20 cellular contexts compared by ENCODE assay signal in the genomic region with DNA sequence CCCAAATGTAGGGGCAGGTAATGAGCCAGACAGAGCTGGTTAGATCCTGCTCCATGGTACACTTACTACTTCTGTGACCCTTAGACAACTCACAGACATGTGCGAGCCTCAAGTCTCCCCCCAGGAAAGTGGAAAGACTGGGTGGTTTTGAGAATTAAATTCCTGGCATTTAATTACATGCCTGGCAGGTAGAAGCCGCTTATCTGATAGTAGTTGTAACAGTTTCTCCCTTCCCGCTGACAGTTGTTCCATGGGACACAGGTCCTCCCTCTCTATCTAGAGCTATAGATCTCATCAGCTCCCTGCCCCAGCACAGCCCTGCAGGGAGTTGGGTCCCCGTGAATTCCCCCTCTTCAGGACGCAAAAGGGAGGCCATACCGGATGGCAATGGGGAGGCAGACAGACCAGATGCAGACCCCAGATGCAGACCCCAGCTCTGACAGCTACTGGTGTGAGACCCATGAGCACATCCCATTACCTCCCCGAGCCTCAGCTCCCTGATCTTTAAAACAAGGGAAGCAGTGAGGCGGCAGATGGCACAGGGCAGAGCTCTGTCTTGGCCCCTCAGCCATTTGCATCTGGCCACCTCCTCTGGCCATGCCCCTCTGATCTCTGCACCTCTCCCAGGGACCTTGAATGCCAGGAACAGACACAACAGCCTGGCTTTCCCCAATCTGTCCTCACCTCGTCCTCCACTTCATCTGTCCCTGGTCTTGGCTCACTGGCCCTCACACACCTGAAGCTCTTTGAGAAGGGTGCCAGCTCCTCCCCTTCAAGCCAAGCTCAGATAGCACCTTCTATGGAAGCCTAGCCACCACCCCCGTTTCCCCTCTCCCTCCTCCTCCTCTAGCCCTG. TPM values are rescaled to one million over a fixed set of nuclear protein-coding genes. Genes with fewer than 3 reads are reported as not detected.
A peak's percentile ranks its signal among the peaks of the same experiment; 100 is the strongest.
DNase-seq lines count a peak whose midpoint lies in the region; ATAC-seq and TF ChIP-seq lines count a peak whose summit lies in the region.
"Had no signal": no experiment of that assay in that cellular context is flagged by ENCODE, and none has a peak within 500 bp of the region (broad histone marks: within the 10 kb centered on the region; RNA-seq: fewer than 3 reads in every experiment).

No MANE protein-coding gene starts in this region.

- no peak overlapping the region for H2AFZ ChIP-seq in GM23338
- no peak overlapping the region for H2AFZ ChIP-seq in H9 (ENCODE audit: low read length)
- H2AFZ ChIP-seq in neuronal stem cell (ENCODE audit: low read length), result no peak overlapping the region

- H3K18ac ChIP-seq in H9 (ENCODE audit: insufficient read length, low read depth, low read length), result no peak overlapping the region
- H3K18ac ChIP-seq in neuronal stem cell (ENCODE audit: low read length), result peak overlapping the region; percentile 60

- no peaks in the 10 kb centered on the region for H3K36me3 ChIP-seq in GM23338 (ENCODE audit: insufficient read depth)
- H3K36me3 ChIP-seq in endodermal cell (ENCODE audit: control insufficient read depth, insufficient read depth, low read length), result no peaks in the 10 kb centered on the region
- H3K36me3 ChIP-seq in neuronal stem cell (replicated peaks in 1 of 2; ENCODE audit: control insufficient read depth in 2 of 2, insufficient read depth in 2 of 2, low read length in 2 of 2), result no peaks in the 10 kb centered on the region
- H3K36me3 ChIP-seq: BLaER1, MG63, SJSA1 had no signal

- no peak overlapping the region for H2BK5ac ChIP-seq in H9 (ENCODE audit: insufficient read length, low read length)
- H2BK5ac ChIP-seq in neuronal stem cell (ENCODE audit: low read length), result no peak overlapping the region

- H4K91ac ChIP-seq in H9 (ENCODE audit: insufficient read length, low read depth, low read length) (no peak overlapping the region), neuronal stem cell (ENCODE audit: low read depth, low read length, poor library complexity) (no peak overlapping the region)

- H2BK20ac ChIP-seq in H9 (ENCODE audit: low read depth, low read length, poor library complexity, severe bottlenecking), result no peak overlapping the region

- no peak for DNase-seq in GM23338 (ENCODE audit: low spot score)
- DNase-seq in H9, result peak; percentile 24
- peak; percentile 47 for DNase-seq in endodermal cell
- DNase-seq in neuronal stem cell (ENCODE audit: low spot score), result no peak
- DNase-seq in C1 segment of cervical spinal cord (lab: John Stamatoyannopoulos, UW), result no peak
- DNase-seq in NCI-H187 treated with DMSO at 0.1 percent for 48 hours (lab: John Stamatoyannopoulos, UW), result no peak
- no peak for DNase-seq in amygdala (lab: John Stamatoyannopoulos, UW)
- DNase-seq: Caco-2; CD4-positive, alpha-beta memory T cell; DMS153; MG63; NCI-H1048; NCI-H1436; NCI-H2029; NCI-H2171; NCI-H524 treated with DMSO at 0.1 percent for 48 hours; SW 1271 had no signal

- H3K36me3 Mint-ChIP-seq in GM23338 (ENCODE audit: low read depth), result no peaks in the 10 kb centered on the region
- no peaks in the 10 kb centered on the region for H3K36me3 Mint-ChIP-seq in H9 (ENCODE audit: insufficient read depth in 1 of 3, low read depth in 3 of 3)
- H3K36me3 Mint-ChIP-seq in endodermal cell (ENCODE audit: low read depth), result no peaks in the 10 kb centered on the region
- H3K36me3 Mint-ChIP-seq: CD4-positive, alpha-beta memory T cell had no signal

- WGBS in H9 (ENCODE audit: extremely low coverage, insufficient read length, low lambda C conversion rate), result no CpG with 5 or more reads among the region's 10 CpGs
- WGBS in endodermal cell (ENCODE audit: insufficient coverage in 1 of 2, insufficient read length in 1 of 2), 2 experiments, result 79 to 88% methylated on average over 6 to 10 of the region's 10 CpGs
- no CpG with 5 or more reads among the region's 10 CpGs for WGBS in neuronal stem cell (ENCODE audit: extremely low coverage in 2 of 2, insufficient read length in 2 of 2, insufficient replicate concordance in 1 of 2), 2 donors

- H3K23me2 ChIP-seq in H9 (ENCODE audit: insufficient read length, low read depth, low read length, poor library complexity, severe bottlenecking), result no peaks in the 10 kb centered on the region

- H3K23ac ChIP-seq in H9 (ENCODE audit: insufficient read length, low read depth, low read length) (no peak overlapping the region), neuronal stem cell (ENCODE audit: low read depth, low read length, poor library complexity) (no peak overlapping the region)

- H3K4ac ChIP-seq in H9 (ENCODE audit: low read depth, low read length) (no peak overlapping the region), neuronal stem cell (ENCODE audit: low read length) (no peak overlapping the region)

- no peak overlapping the region for H4K5ac ChIP-seq in H9 (ENCODE audit: insufficient read length, low read depth, low read length)

- no peak overlapping the region; the same call in 1 of the 2 replicates for H3K14ac ChIP-seq in H9 (ENCODE audit: insufficient read depth, low read length)
- H3K14ac ChIP-seq in neuronal stem cell (ENCODE audit: low read length), result no peak overlapping the region

- H3K9me3 ChIP-seq in H9 (ENCODE audit: control insufficient read depth, low read depth, low read length) (no peaks in the 10 kb centered on the region), endodermal cell (ENCODE audit: control insufficient read depth, low read length) (no peaks in the 10 kb centered on the region), neuronal stem cell (replicated peaks in 1 of 2; ENCODE audit: control insufficient read depth in 2 of 2, insufficient read depth in 1 of 2, low read depth in 1 of 2, low read length in 2 of 2) (no peaks in the 10 kb centered on the region)
- H3K9me3 ChIP-seq: BLaER1, Caco-2, MG63, SJSA1 had no signal

- H3K27me3 Mint-ChIP-seq in GM23338 (ENCODE audit: insufficient read depth, low read depth, poor library complexity) (peaks cover 6% of the 10 kb centered on the region), H9 (ENCODE audit: low read depth) (no peaks in the 10 kb centered on the region; the same call in 1 of the 2 replicates), endodermal cell (ENCODE audit: insufficient read depth) (no peaks in the 10 kb centered on the region)

- H3K27ac ChIP-seq in GM23338 (ENCODE audit: low read depth), result no peak overlapping the region
- H3K27ac ChIP-seq in H9 (ENCODE audit: insufficient read length, low read depth, low read length), result no peak overlapping the region
- no peak overlapping the region for H3K27ac ChIP-seq in endodermal cell (ENCODE audit: low read depth, low read length)
- H3K27ac ChIP-seq in neuronal stem cell (replicated peaks; ENCODE audit: low read length), result no peak overlapping the region
- H3K27ac ChIP-seq: BLaER1, SJSA1 had no signal

- no peaks in the 10 kb centered on the region for H3K9me3 Mint-ChIP-seq in GM23338
- H3K9me3 Mint-ChIP-seq in H9, result no peaks in the 10 kb centered on the region
- H3K9me3 Mint-ChIP-seq in endodermal cell, result no peaks in the 10 kb centered on the region
- H3K9me3 Mint-ChIP-seq: CD4-positive, alpha-beta memory T cell had no signal

- no peaks in the 10 kb centered on the region for H3K4me1 ChIP-seq in GM23338 (ENCODE audit: insufficient read depth)
- no peaks in the 10 kb centered on the region for H3K4me1 ChIP-seq in H9 (ENCODE audit: insufficient read depth, low read length)
- peaks cover 7% of the 10 kb centered on the region for H3K4me1 ChIP-seq in endodermal cell (ENCODE audit: control insufficient read depth, insufficient read depth, low read length)
- H3K4me1 ChIP-seq in neuronal stem cell (ENCODE audit: control insufficient read depth in 2 of 2, insufficient read depth in 1 of 2, low read depth in 1 of 2, low read length in 2 of 2), result no peaks in the 10 kb centered on the region
- H3K4me1 ChIP-seq: BLaER1, Caco-2, SJSA1 had no signal

- TF ChIP-seq CTCF in GM23338 (conservative IDR thresholded peaks at IDR 0.05; ENCODE audit: low read depth in 2 of 2) (no peak), H9 (conservative IDR thresholded peaks at IDR 0.05) (no peak), endodermal cell (conservative IDR thresholded peaks at IDR 0.05) (no peak)

- H3T11ph ChIP-seq in H9 (ENCODE audit: low read length), result no peak overlapping the region

- H4K20me1 ChIP-seq in GM23338 (replicated peaks; ENCODE audit: insufficient read depth) (no peaks in the 10 kb centered on the region), H9 (ENCODE audit: control insufficient read depth, insufficient read depth, insufficient read length) (no peaks in the 10 kb centered on the region)
- H4K20me1 ChIP-seq: BLaER1 had no signal

- H2BK12ac ChIP-seq in H9 (ENCODE audit: insufficient read length, low read depth, low read length) (no peak overlapping the region), neuronal stem cell (ENCODE audit: low read length) (no peak overlapping the region)

- H3F3A ChIP-seq in GM23338 (replicated peaks; ENCODE audit: low read depth), result no peaks in the 10 kb centered on the region

- H3K4me1 Mint-ChIP-seq in GM23338, result peaks cover 5% of the 10 kb centered on the region; the same call in 2 of the 3 replicates
- H3K4me1 Mint-ChIP-seq in H9, result peaks cover 6 to 10% of the 10 kb centered on the region in 2 experiments
- peaks cover 12% of the 10 kb centered on the region for H3K4me1 Mint-ChIP-seq in endodermal cell
- H3K4me1 Mint-ChIP-seq: CD4-positive, alpha-beta memory T cell had no signal

- H3K79me1 ChIP-seq in H9 (ENCODE audit: insufficient read depth, low read depth, low read length, poor library complexity, severe bottlenecking), result no peaks in the 10 kb centered on the region
- no peaks in the 10 kb centered on the region for H3K79me1 ChIP-seq in neuronal stem cell (ENCODE audit: low read depth, low read length)

- H3K9ac ChIP-seq in H9 (ENCODE audit: extremely low read depth, insufficient read length, low read length) (no peak overlapping the region), endodermal cell (ENCODE audit: extremely low read depth, low read length, poor library complexity, severe bottlenecking) (no peak overlapping the region), neuronal stem cell (ENCODE audit: low read depth, low read length, poor library complexity) (no peak overlapping the region)
- H3K9ac ChIP-seq: BLaER1 had no signal

- ATAC-seq in GM23338 (peak; percentile 21; the same call in 2 of the 3 replicates), GM19023 (IDR thresholded peaks at IDR 0.05; ENCODE audit: unreplicated experiment) (no peak)

- H3K27ac Mint-ChIP-seq in GM23338 (no peak overlapping the region), H9 (peak overlapping the region in 2 of 3 experiments; percentile 24 to 32; a peak in 1 of 7 replicates), endodermal cell (peak overlapping the region; percentile 15)

- H3K4me3 ChIP-seq in GM23338 (no peak overlapping the region), endodermal cell (ENCODE audit: low read length) (no peak overlapping the region), neuronal stem cell (ENCODE audit: low read length in 2 of 2) (no peak overlapping the region)
- H3K4me3 ChIP-seq: BLaER1, MG63, SJSA1 had no signal

- no peak overlapping the region for H2AK5ac ChIP-seq in H9 (ENCODE audit: insufficient read length, low read length)
- H2AK5ac ChIP-seq in neuronal stem cell (ENCODE audit: low read depth, low read length), result peak overlapping the region; percentile 32

- H4K8ac ChIP-seq in H9 (replicated peaks; ENCODE audit: insufficient read length, low read depth, low read length) (no peak overlapping the region), neuronal stem cell (ENCODE audit: low read depth, low read length) (no peak overlapping the region)

- H2BK120ac ChIP-seq in H9 (ENCODE audit: low read depth, low read length, poor library complexity, severe bottlenecking), result no peak overlapping the region
- H2BK120ac ChIP-seq in neuronal stem cell (ENCODE audit: low read depth, low read length), result no peak overlapping the region

- H2BK15ac ChIP-seq in H9 (ENCODE audit: low read depth, low read length) (no peak overlapping the region), neuronal stem cell (ENCODE audit: low read length) (peak overlapping the region; percentile 52)

- H3K4me2 ChIP-seq in GM23338 (no peak overlapping the region), H9 (ENCODE audit: insufficient read depth, insufficient read length, low read length) (no peak overlapping the region), neuronal stem cell (ENCODE audit: insufficient read depth, low read length, poor library complexity, severe bottlenecking) (no peak overlapping the region)
- H3K4me2 ChIP-seq: BLaER1 had no signal

- no peaks in the 10 kb centered on the region for H3K27me3 ChIP-seq in GM23338 (ENCODE audit: insufficient read depth)
- H3K27me3 ChIP-seq in H9 (ENCODE audit: insufficient read depth, low read length), result no peaks in the 10 kb centered on the region
- no peaks in the 10 kb centered on the region for H3K27me3 ChIP-seq in endodermal cell (ENCODE audit: control insufficient read depth, insufficient read depth, low read length, poor library complexity, severe bottlenecking)
- H3K27me3 ChIP-seq in neuronal stem cell (ENCODE audit: control insufficient read depth in 3 of 3, insufficient read depth in 3 of 3, low read depth in 1 of 3, low read length in 3 of 3), result peaks cover 0 to 9% (median 0%) of the 10 kb centered on the region in 3 experiments
- H3K27me3 ChIP-seq: BLaER1, MG63 had no signal

- no peaks in the 10 kb centered on the region for H3K9me2 ChIP-seq in GM23338 (ENCODE audit: insufficient read depth)

- H3K79me2 ChIP-seq in GM23338 (replicated peaks; ENCODE audit: insufficient read depth) (no peaks in the 10 kb centered on the region), H9 (ENCODE audit: insufficient read depth, low read length) (no peaks in the 10 kb centered on the region)

- no peak overlapping the region for H3K56ac ChIP-seq in H9 (ENCODE audit: insufficient read length, low read depth, low read length)

- no peak overlapping the region for H3K4me3 Mint-ChIP-seq in GM23338
- H3K4me3 Mint-ChIP-seq in H9, result no peak overlapping the region
- H3K4me3 Mint-ChIP-seq in endodermal cell, result no peak overlapping the region
- H3K4me3 Mint-ChIP-seq: CD4-positive, alpha-beta memory T cell had no signal

RNA-seq across cellular contexts. Expression of a gene that starts 34.1 kb away (rescaled TPM):
- total RNA-seq in GM23338 (2014; rRNA removed; shearing (Covaris generic)), result 57.2 and 58.2 TPM in 2 replicates
- polyA plus RNA-seq in GM23338 (2016; fragmentation: Nextera tagmentation; extraction: Ambion mirVana), result 11.4 and 12.0 TPM in 2 replicates
- total RNA-seq in H9 (2021), result 38.2 and 38.5 TPM in 2 replicates
- 10 to 100 TPM; 54.4 to 60.8 TPM for total RNA-seq in endodermal cell
- polyA plus RNA-seq in endodermal cell (2013, experiment 1 of 2), result 33.7 TPM
- 31.7 TPM for polyA plus RNA-seq in endodermal cell (2013, experiment 2 of 2)
- polyA plus RNA-seq in neuronal stem cell (2013, experiment 1 of 2), result 21.0 TPM
- 22.1 TPM for polyA plus RNA-seq in neuronal stem cell (2013, experiment 2 of 2)

Comparison
In these comparisons a context has a peak if more than half of its experiments do, and no peak if none do; other contexts are left out.
1. DNase-seq: peak in H9 (single experiment) and endodermal cell (single experiment); none in GM23338 (single experiment), neuronal stem cell (single experiment), C1 segment of cervical spinal cord (0 of 14), NCI-H187 treated with DMSO at 0.1 percent for 48 hours (single experiment) and amygdala (0 of 56).